In the genomic region with DNA sequence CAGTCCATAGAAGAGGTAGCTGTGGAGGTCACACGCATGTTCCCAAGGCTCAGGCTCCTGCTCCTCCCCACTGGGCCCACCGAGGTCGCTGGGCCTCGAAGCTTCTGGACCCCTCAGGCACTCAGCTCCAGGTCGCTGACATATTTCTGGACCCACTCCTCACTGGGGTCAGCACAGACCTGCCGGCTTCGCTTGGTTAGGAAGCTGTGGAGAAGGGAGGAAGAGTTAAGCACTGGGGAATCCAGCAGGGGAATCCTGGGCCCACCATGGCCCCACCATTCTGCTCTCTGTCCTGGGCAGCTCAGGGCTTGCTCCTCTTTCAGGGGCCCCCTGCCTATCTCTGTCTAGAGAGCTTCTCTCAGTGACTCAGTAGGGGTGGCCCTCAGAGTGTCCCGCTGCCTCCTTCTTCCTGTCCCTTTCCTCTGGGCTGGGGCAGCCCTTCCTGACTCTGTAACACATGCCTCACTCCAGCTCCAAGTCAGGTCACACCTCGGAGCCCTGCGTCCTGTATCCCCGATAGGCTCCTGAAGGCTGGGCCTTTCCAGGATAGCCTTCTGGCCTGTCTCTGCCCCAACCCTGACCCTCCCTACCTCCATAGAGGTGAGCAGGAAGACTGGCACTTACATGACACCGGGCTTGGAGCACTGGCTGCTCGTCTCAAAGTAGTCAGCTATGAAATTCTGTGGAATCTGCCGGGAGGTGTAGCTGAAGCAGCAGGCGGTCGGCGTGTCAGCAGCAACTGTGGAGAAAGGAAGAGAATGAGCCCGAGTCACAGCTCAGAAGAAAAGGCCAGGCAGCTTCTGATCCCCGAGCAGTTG, we compare ENCODE assay signal across 18 cellular contexts. TPM values are rescaled to one million over a fixed set of nuclear protein-coding genes. Genes with fewer than 3 reads are reported as not detected.
DNase-seq lines count a peak whose midpoint lies in the region; ATAC-seq, FAIRE-seq and TF ChIP-seq lines count a peak whose summit lies in the region.
"Had no signal": no experiment of that assay in that cellular context is flagged by ENCODE, and none has a peak within 500 bp of the region (broad histone marks: within the 10 kb centered on the region; RNA-seq: fewer than 3 reads in every experiment).

No MANE protein-coding gene starts in this region.

- POLR2A ChIA-PET in activated CD4-positive, alpha-beta T cell treated with anti-CD3 and anti-CD28 coated beads for 36 hours (lab: Charles Lee): interaction anchor here (1.0 to 3.2 kb wide), 3 partner anchors 11 to 30 kb away, joined by 4 to 37 read pairs (median 10); no protein-coding TSS in a partner anchor
- POLR2A ChIA-PET in activated CD8-positive, alpha-beta T cell treated with anti-CD3 and anti-CD28 coated beads, Interleukin-2, amount 10 ng/mL, durations not matched to agents 7 days and 5 days (lab: Charles Lee): interaction anchor here (0.7 to 2.5 kb wide), 3 partner anchors 15 to 209 kb away, joined by 3 to 11 read pairs (median 11); no protein-coding TSS in a partner anchor

- intact Hi-C loops in activated CD4-positive, alpha-beta T cell treated with anti-CD3 and anti-CD28 coated beads for 36 hours (cut with DNase I, micrococcal nuclease): no loop called here

- CTCF ChIA-PET in activated CD4-positive, alpha-beta T cell treated with anti-CD3 and anti-CD28 coated beads for 36 hours (lab: Charles Lee): interaction anchor here (0.8 to 1.5 kb wide), 3 partner anchors 15 to 28 kb away, joined by 3 read pairs; no protein-coding TSS in a partner anchor
- CTCF ChIA-PET in activated CD8-positive, alpha-beta T cell treated with anti-CD3 and anti-CD28 coated beads, Interleukin-2, amount 10 ng/mL, durations not matched to agents 7 days and 5 days (lab: Charles Lee): interaction anchor here (1.0 to 5.9 kb wide), 2 partner anchors 16 to 60 kb away, joined by 3 to 38 read pairs; no protein-coding TSS in a partner anchor

- no peaks in the 10 kb centered on the region for H3K36me3 Mint-ChIP-seq in activated CD4-positive, alpha-beta T cell treated with anti-CD3 and anti-CD28 coated beads for 36 hours (ENCODE audit: low read depth)
- no peaks in the 10 kb centered on the region for H3K36me3 Mint-ChIP-seq in activated CD8-positive, alpha-beta T cell treated with anti-CD3 and anti-CD28 coated beads, Interleukin-2, amount 10 ng/mL, durations not matched to agents 7 days and 5 days (ENCODE audit: low read depth)
- peaks cover 11% of the 10 kb centered on the region for H3K36me3 Mint-ChIP-seq in natural killer cell treated with Interleukin-12 subunit alpha and Interleukin-12 subunit beta and Interleukin-15 and Interleukin-18, amount 100 ng/mL, for 72 hours

- ATAC-seq in activated CD4-positive, alpha-beta T cell treated with anti-CD3 and anti-CD28 coated beads for 36 hours: no peak
- no peak for ATAC-seq in activated CD8-positive, alpha-beta T cell treated with anti-CD3 and anti-CD28 coated beads, Interleukin-2, amount 10 ng/mL, durations not matched to agents 7 days and 5 days
- ATAC-seq in natural killer cell treated with Interleukin-12 subunit alpha and Interleukin-12 subunit beta and Interleukin-15 and Interleukin-18, amount 100 ng/mL, for 72 hours: peak; percentile 17 to 24
- ATAC-seq in GM18867 (IDR thresholded peaks at IDR 0.05; ENCODE audit: unreplicated experiment): no peak
- ATAC-seq: left lung had no signal

- peak overlapping the region; percentile 62 for H3K27ac Mint-ChIP-seq in activated CD4-positive, alpha-beta T cell treated with anti-CD3 and anti-CD28 coated beads for 36 hours
- H3K27ac Mint-ChIP-seq in activated CD8-positive, alpha-beta T cell treated with anti-CD3 and anti-CD28 coated beads, Interleukin-2, amount 10 ng/mL, durations not matched to agents 7 days and 5 days: peak overlapping the region; percentile 2
- H3K27ac Mint-ChIP-seq in natural killer cell treated with Interleukin-12 subunit alpha and Interleukin-12 subunit beta and Interleukin-15 and Interleukin-18, amount 100 ng/mL, for 72 hours: peak overlapping the region; percentile 95 to 96
- H3K27ac Mint-ChIP-seq: nephron had no signal

- H3K27me3 Mint-ChIP-seq in activated CD4-positive, alpha-beta T cell treated with anti-CD3 and anti-CD28 coated beads for 36 hours: peaks cover 14% of the 10 kb centered on the region
- peaks cover 27% of the 10 kb centered on the region for H3K27me3 Mint-ChIP-seq in activated CD8-positive, alpha-beta T cell treated with anti-CD3 and anti-CD28 coated beads, Interleukin-2, amount 10 ng/mL, durations not matched to agents 7 days and 5 days (ENCODE audit: low read depth)
- no peaks in the 10 kb centered on the region for H3K27me3 Mint-ChIP-seq in natural killer cell treated with Interleukin-12 subunit alpha and Interleukin-12 subunit beta and Interleukin-15 and Interleukin-18, amount 100 ng/mL, for 72 hours

- DNase-seq in activated CD4-positive, alpha-beta T cell treated with anti-CD3 and anti-CD28 coated beads for 36 hours: peak; percentile 23
- DNase-seq in activated CD4-positive, alpha-beta T cell treated with anti-CD3 and anti-CD28 coated beads for 1 hour: no peak
- DNase-seq in GM12891 (ENCODE audit: insufficient read length, low spot score) (no peak), NCI-H187 (lab: John Stamatoyannopoulos, UW) (no peak), iPS-NIHi11 (ENCODE audit: low spot score) (no peak)
- DNase-seq in activated CD8-positive, alpha-beta T cell treated with anti-CD3 and anti-CD28 coated beads, Interleukin-2, amount 10 ng/mL, durations not matched to agents 7 days and 5 days: no peak
- DNase-seq in natural killer cell treated with Interleukin-12 subunit alpha and Interleukin-12 subunit beta and Interleukin-15 and Interleukin-18, amount 100 ng/mL, for 72 hours (ENCODE audit: low spot score): peak; percentile 79
- DNase-seq: COR-L47; hypothalamus; left lung; NCI-H1417 treated with DMSO at 0.1 percent for 48 hours; NCI-H446 treated with DMSO at 0.1 percent for 48 hours; retina; stimulated activated CD4-positive, alpha-beta T cell treated with anti-CD3 and anti-CD28 coated beads, Interleukin-4, amount 100 ng/mL, for 1 hour had no signal

- no peak for FAIRE-seq in GM12891 (lab: Jason Lieb, UNC)
- FAIRE-seq: A204.1 had no signal

- H3K4me3 Mint-ChIP-seq in activated CD4-positive, alpha-beta T cell treated with anti-CD3 and anti-CD28 coated beads for 36 hours: peak overlapping the region; percentile 50
- H3K4me3 Mint-ChIP-seq in activated CD8-positive, alpha-beta T cell treated with anti-CD3 and anti-CD28 coated beads, Interleukin-2, amount 10 ng/mL, durations not matched to agents 7 days and 5 days: no peak overlapping the region
- peak overlapping the region; percentile 86 for H3K4me3 Mint-ChIP-seq in natural killer cell treated with Interleukin-12 subunit alpha and Interleukin-12 subunit beta and Interleukin-15 and Interleukin-18, amount 100 ng/mL, for 72 hours
- H3K4me3 Mint-ChIP-seq: nephron had no signal

- peak; percentile 57 for TF ChIP-seq POLR2A in GM12891 (IDR thresholded peaks at IDR 0.05; ENCODE audit: low read depth, low read length)

- no peaks in the 10 kb centered on the region for H3K9me3 Mint-ChIP-seq in activated CD4-positive, alpha-beta T cell treated with anti-CD3 and anti-CD28 coated beads for 36 hours (ENCODE audit: low read depth)
- H3K9me3 Mint-ChIP-seq in activated CD8-positive, alpha-beta T cell treated with anti-CD3 and anti-CD28 coated beads, Interleukin-2, amount 10 ng/mL, durations not matched to agents 7 days and 5 days (ENCODE audit: insufficient read depth): no peaks in the 10 kb centered on the region
- H3K9me3 Mint-ChIP-seq in natural killer cell treated with Interleukin-12 subunit alpha and Interleukin-12 subunit beta and Interleukin-15 and Interleukin-18, amount 100 ng/mL, for 72 hours: peaks cover 3% of the 10 kb centered on the region
- H3K9me3 Mint-ChIP-seq: nephron had no signal

- H3K4me1 Mint-ChIP-seq in activated CD4-positive, alpha-beta T cell treated with anti-CD3 and anti-CD28 coated beads for 36 hours: peaks cover 41% of the 10 kb centered on the region
- peaks cover 58% of the 10 kb centered on the region for H3K4me1 Mint-ChIP-seq in activated CD8-positive, alpha-beta T cell treated with anti-CD3 and anti-CD28 coated beads, Interleukin-2, amount 10 ng/mL, durations not matched to agents 7 days and 5 days (ENCODE audit: low read depth)
- H3K4me1 Mint-ChIP-seq in natural killer cell treated with Interleukin-12 subunit alpha and Interleukin-12 subunit beta and Interleukin-15 and Interleukin-18, amount 100 ng/mL, for 72 hours (ENCODE audit: low read depth in 2 of 2): peaks cover 73 to 89% of the 10 kb centered on the region in 2 donors
- H3K4me1 Mint-ChIP-seq: nephron had no signal

TF ChIP-seq in GM12891, 5 proteins besides CTCF, POLR2A, EP300 and RAD21:
- TF ChIP-seq POLR2AphosphoS5 (IDR thresholded peaks at IDR 0.05; ENCODE audit: low read depth, low read length) (peak; percentile 31), TAF1 (IDR thresholded peaks at IDR 0.05; ENCODE audit: low read depth, low read length) (no peak; the same call in 1 of the 2 replicates), POU2F2 (IDR thresholded peaks at IDR 0.05; ENCODE audit: low read depth, low read length) (0 out of 2 replicates have a peak, but pooled peaks have one; percentile 6), SPI1 (IDR thresholded peaks at IDR 0.05; ENCODE audit: low read depth, low read length) (no peak), PAX5 (IDR thresholded peaks at IDR 0.05; ENCODE audit: insufficient read depth, low read length, severe bottlenecking) (no peak)

RNA-seq across cellular contexts. Expression of a gene that starts 1.2 kb away (rescaled TPM):
- 100 to 1,000 TPM; 287 to 296 TPM for total RNA-seq in activated CD4-positive, alpha-beta T cell treated with anti-CD3 and anti-CD28 coated beads for 36 hours
- 316 TPM for polyA plus RNA-seq in GM12891 (2012; ENCODE audit: low read depth, missing spikeins)
- total RNA-seq in activated CD8-positive, alpha-beta T cell treated with anti-CD3 and anti-CD28 coated beads, Interleukin-2, amount 10 ng/mL, durations not matched to agents 7 days and 5 days: 1 to 10 TPM; 4.2 to 5.1 TPM
- 1,000 to 10,000 TPM; 2,440 to 2,619 TPM for total RNA-seq in natural killer cell treated with Interleukin-12 subunit alpha and Interleukin-12 subunit beta and Interleukin-15 and Interleukin-18, amount 100 ng/mL, for 72 hours

RNA-seq across cellular contexts. Expression of a gene that starts 14.9 kb away (rescaled TPM):
- total RNA-seq in activated CD4-positive, alpha-beta T cell treated with anti-CD3 and anti-CD28 coated beads for 36 hours: 100 to 1,000 TPM; 290 to 311 TPM
- 29.7 TPM for polyA plus RNA-seq in GM12891 (2012; ENCODE audit: low read depth, missing spikeins)
- 1 to 10 TPM; 6.5 to 6.7 TPM for total RNA-seq in activated CD8-positive, alpha-beta T cell treated with anti-CD3 and anti-CD28 coated beads, Interleukin-2, amount 10 ng/mL, durations not matched to agents 7 days and 5 days
- 100 to 1,000 TPM; 379 to 582 TPM for total RNA-seq in natural killer cell treated with Interleukin-12 subunit alpha and Interleukin-12 subunit beta and Interleukin-15 and Interleukin-18, amount 100 ng/mL, for 72 hours

RNA-seq across cellular contexts. Expression of a gene that starts 24.7 kb away (rescaled TPM):
- not detected for total RNA-seq in activated CD4-positive, alpha-beta T cell treated with anti-CD3 and anti-CD28 coated beads for 36 hours
- not detected for polyA plus RNA-seq in GM12891 (2012; ENCODE audit: low read depth, missing spikeins)
- total RNA-seq in activated CD8-positive, alpha-beta T cell treated with anti-CD3 and anti-CD28 coated beads, Interleukin-2, amount 10 ng/mL, durations not matched to agents 7 days and 5 days: not detected
- not detected for total RNA-seq in natural killer cell treated with Interleukin-12 subunit alpha and Interleukin-12 subunit beta and Interleukin-15 and Interleukin-18, amount 100 ng/mL, for 72 hours
- total RNA-seq: urinary bladder had no signal

Comparison
In these comparisons a context has a peak if more than half of its experiments do, and no peak if none do; other contexts are left out.
1. DNase-seq: peak in activated CD4-positive, alpha-beta T cell treated with anti-CD3 and anti-CD28 coated beads for 36 hours (single experiment) and natural killer cell treated with Interleukin-12 subunit alpha and Interleukin-12 subunit beta and Interleukin-15 and Interleukin-18, amount 100 ng/mL, for 72 hours (single experiment); none in activated CD4-positive, alpha-beta T cell treated with anti-CD3 and anti-CD28 coated beads for 1 hour (single experiment), GM12891 (single experiment), activated CD8-positive, alpha-beta T cell treated with anti-CD3 and anti-CD28 coated beads, Interleukin-2, amount 10 ng/mL, durations not matched to agents 7 days and 5 days (single experiment), NCI-H187 (0 of 2) and iPS-NIHi11 (single experiment).
2. ATAC-seq: peak in natural killer cell treated with Interleukin-12 subunit alpha and Interleukin-12 subunit beta and Interleukin-15 and Interleukin-18, amount 100 ng/mL, for 72 hours (2 of 2); none in activated CD4-positive, alpha-beta T cell treated with anti-CD3 and anti-CD28 coated beads for 36 hours (single experiment), activated CD8-positive, alpha-beta T cell treated with anti-CD3 and anti-CD28 coated beads, Interleukin-2, amount 10 ng/mL, durations not matched to agents 7 days and 5 days (single experiment) and GM18867 (single experiment).
3. H3K27ac Mint-ChIP-seq: peak in every context shown above with its lines; median percentile 96 in natural killer cell treated with Interleukin-12 subunit alpha and Interleukin-12 subunit beta and Interleukin-15 and Interleukin-18, amount 100 ng/mL, for 72 hours; 62 in activated CD4-positive, alpha-beta T cell treated with anti-CD3 and anti-CD28 coated beads for 36 hours; 2 in activated CD8-positive, alpha-beta T cell treated with anti-CD3 and anti-CD28 coated beads, Interleukin-2, amount 10 ng/mL, durations not matched to agents 7 days and 5 days.
4. RNA of a gene that starts 1.2 kb away (total RNA-seq): 2,440 to 2,619 TPM in natural killer cell treated with Interleukin-12 subunit alpha and Interleukin-12 subunit beta and Interleukin-15 and Interleukin-18, amount 100 ng/mL, for 72 hours and 287 to 296 TPM in activated CD4-positive, alpha-beta T cell treated with anti-CD3 and anti-CD28 coated beads for 36 hours; 4.2 to 5.1 TPM in activated CD8-positive, alpha-beta T cell treated with anti-CD3 and anti-CD28 coated beads, Interleukin-2, amount 10 ng/mL, durations not matched to agents 7 days and 5 days; every median in the first group is over 10 times any median in the second.
5. RNA of a gene that starts 14.9 kb away (total RNA-seq): 379 to 582 TPM in natural killer cell treated with Interleukin-12 subunit alpha and Interleukin-12 subunit beta and Interleukin-15 and Interleukin-18, amount 100 ng/mL, for 72 hours and 290 to 311 TPM in activated CD4-positive, alpha-beta T cell treated with anti-CD3 and anti-CD28 coated beads for 36 hours; 6.5 to 6.7 TPM in activated CD8-positive, alpha-beta T cell treated with anti-CD3 and anti-CD28 coated beads, Interleukin-2, amount 10 ng/mL, durations not matched to agents 7 days and 5 days; every median in the first group is over 10 times any median in the second.